ENCODE assay signal across 9 cellular contexts in genomic region chr1:161226320-161226711, GRCh38. TPM values are rescaled to one million over a fixed set of nuclear protein-coding genes. Genes with fewer than 3 reads are reported as not detected.
DNase-seq lines count a peak whose midpoint lies in the region; ATAC-seq, FAIRE-seq and TF ChIP-seq lines count a peak whose summit lies in the region.
"Had no signal": no experiment of that assay in that cellular context is flagged by ENCODE, and none has a peak within 500 bp of the region (broad histone marks: within the 10 kb centered on the region; RNA-seq: fewer than 3 reads in every experiment).

No MANE protein-coding gene starts in this region.

- peaks cover 35% of the 10 kb centered on the region for H3K4me1 Mint-ChIP-seq in activated T-cell treated with anti-CD3 and anti-CD28 coated beads, Interleukin-2, amount 50 U/mL, for 24 hours (ENCODE audit: low read depth)
- H3K4me1 Mint-ChIP-seq in activated naive CD8-positive, alpha-beta T cell treated with anti-CD3 and anti-CD28 coated beads, Interleukin-2, amount 50 U/mL, for 24 hours, result peaks cover 37% of the 10 kb centered on the region

- H3K27ac Mint-ChIP-seq in activated T-cell treated with anti-CD3 and anti-CD28 coated beads, Interleukin-2, amount 50 U/mL, for 24 hours, result peak overlapping the region; percentile 99
- H3K27ac Mint-ChIP-seq in activated naive CD8-positive, alpha-beta T cell treated with anti-CD3 and anti-CD28 coated beads, Interleukin-2, amount 50 U/mL, for 24 hours, result peak overlapping the region; percentile 97

- H3K9ac ChIP-seq in kidney (ENCODE audit: low read length in 2 of 2), result peak overlapping the region; percentile 80 to 86

- H3K4me3 ChIP-seq in kidney (ENCODE audit: low read length in 2 of 2) (peak overlapping the region; percentile 95 to 96), thoracic aorta (peak overlapping the region; percentile 79)

- DNase-seq in activated T-cell treated with anti-CD3 and anti-CD28 coated beads, Interleukin-2, amount 50 U/mL, for 24 hours, result peak; percentile 49
- DNase-seq in activated T-cell treated with anti-CD3 and anti-CD28 coated beads, Interleukin-2, amount 50 U/mL, for 1 hour, result no peak
- DNase-seq in activated naive CD8-positive, alpha-beta T cell treated with anti-CD3 and anti-CD28 coated beads, Interleukin-2, amount 50 U/mL, for 24 hours, result no peak
- no peak for DNase-seq in kidney
- no peak for DNase-seq in thoracic aorta (ENCODE audit: low spot score)
- DNase-seq in Kasumi-1 (lab: John Stamatoyannopoulos, UW), result no peak
- no peak for DNase-seq in DMS79 (lab: John Stamatoyannopoulos, UW)
- DNase-seq in SKM-1 (lab: John Stamatoyannopoulos, UW; ENCODE audit: unreplicated experiment), result no peak

- TF ChIP-seq CTCF in kidney (IDR thresholded peaks at IDR 0.05; ENCODE audit: borderline replicate concordance, extremely low read depth, insufficient read depth) (no peak), thoracic aorta (IDR thresholded peaks at IDR 0.05) (no peak)

- H3K9me3 Mint-ChIP-seq in activated T-cell treated with anti-CD3 and anti-CD28 coated beads, Interleukin-2, amount 50 U/mL, for 24 hours, result no peaks in the 10 kb centered on the region
- no peaks in the 10 kb centered on the region for H3K9me3 Mint-ChIP-seq in activated naive CD8-positive, alpha-beta T cell treated with anti-CD3 and anti-CD28 coated beads, Interleukin-2, amount 50 U/mL, for 24 hours

- no peaks in the 10 kb centered on the region for H3K9me3 ChIP-seq in kidney (ENCODE audit: control insufficient read depth in 1 of 2, low read length in 2 of 2)
- H3K9me3 ChIP-seq in thoracic aorta, result no peaks in the 10 kb centered on the region

- peaks cover 13 to 15% of the 10 kb centered on the region in 2 donors for H3K36me3 ChIP-seq in kidney (ENCODE audit: control insufficient read depth in 1 of 2, insufficient read depth in 2 of 2, low read length in 2 of 2)
- peaks cover 20% of the 10 kb centered on the region for H3K36me3 ChIP-seq in thoracic aorta

- peak overlapping the region; percentile 36 to 45 for H3K27ac ChIP-seq in kidney (ENCODE audit: low read depth in 2 of 2, low read length in 2 of 2)
- H3K27ac ChIP-seq in thoracic aorta, result peak overlapping the region in 1 of 2 donors; percentile 25

- no peaks in the 10 kb centered on the region for H3K27me3 Mint-ChIP-seq in activated T-cell treated with anti-CD3 and anti-CD28 coated beads, Interleukin-2, amount 50 U/mL, for 24 hours
- H3K27me3 Mint-ChIP-seq in activated naive CD8-positive, alpha-beta T cell treated with anti-CD3 and anti-CD28 coated beads, Interleukin-2, amount 50 U/mL, for 24 hours, result peaks cover 2% of the 10 kb centered on the region

- H3K4me3 Mint-ChIP-seq in activated T-cell treated with anti-CD3 and anti-CD28 coated beads, Interleukin-2, amount 50 U/mL, for 24 hours, result peak overlapping the region; percentile 98
- H3K4me3 Mint-ChIP-seq in activated naive CD8-positive, alpha-beta T cell treated with anti-CD3 and anti-CD28 coated beads, Interleukin-2, amount 50 U/mL, for 24 hours, result peak overlapping the region; percentile 98

- H3K4me1 ChIP-seq in kidney (ENCODE audit: control insufficient read depth in 1 of 2, insufficient read depth in 1 of 2, low read depth in 1 of 2, low read length in 2 of 2), result peaks cover 8 to 17% of the 10 kb centered on the region in 2 donors
- peaks cover 10 to 26% of the 10 kb centered on the region in 2 donors for H3K4me1 ChIP-seq in thoracic aorta (ENCODE audit: control insufficient read depth in 1 of 2, low read depth in 2 of 2)

- FAIRE-seq in kidney (lab: Jason Lieb, UNC), result no peak

- no peak for ATAC-seq in activated naive CD8-positive, alpha-beta T cell treated with anti-CD3 and anti-CD28 coated beads, Interleukin-2, amount 50 U/mL, for 24 hours
- no peak for ATAC-seq in thoracic aorta (ENCODE audit: insufficient number of reproducible peaks, low FRiP score, low read depth)

- H3K36me3 Mint-ChIP-seq in activated T-cell treated with anti-CD3 and anti-CD28 coated beads, Interleukin-2, amount 50 U/mL, for 24 hours (ENCODE audit: low read depth), result peaks cover 47% of the 10 kb centered on the region
- H3K36me3 Mint-ChIP-seq in activated naive CD8-positive, alpha-beta T cell treated with anti-CD3 and anti-CD28 coated beads, Interleukin-2, amount 50 U/mL, for 24 hours (ENCODE audit: low read depth), result peaks cover 18% of the 10 kb centered on the region

- H3K27me3 ChIP-seq in thoracic aorta (replicated peaks; ENCODE audit: insufficient read depth), result no peaks in the 10 kb centered on the region

- intact Hi-C loops in kidney (cut with DNase I), result no loop called here

RNA-seq across cellular contexts. Expression of gene TOMM40L, which starts 0.5 kb away (rescaled TPM):
- total RNA-seq in kidney, result 12.1 TPM
- polyA plus RNA-seq in kidney (ENCODE audit: insufficient read depth, low read depth, low replicate concordance), result 29.0 TPM
- 10 to 100 TPM; 12.8 to 13.4 TPM for total RNA-seq in thoracic aorta

RNA-seq across cellular contexts. Expression of gene APOA2, which starts 2.9 kb away (rescaled TPM):
- total RNA-seq in kidney (not detected), thoracic aorta (not detected)
- not detected for polyA plus RNA-seq in kidney (ENCODE audit: insufficient read depth, low read depth, low replicate concordance)
- total RNA-seq: dermis microvascular lymphatic vessel endothelial cell had no signal

RNA-seq across cellular contexts. Expression of gene FCER1G, which starts 11.2 kb away (rescaled TPM):
- 43.4 TPM for total RNA-seq in kidney
- 38.9 TPM for polyA plus RNA-seq in kidney (ENCODE audit: insufficient read depth, low read depth, low replicate concordance)
- total RNA-seq in thoracic aorta, result 100 to 1,000 TPM in 1 of 2 donors, 10 to 100 TPM in 1; 82.9 to 101 TPM

RNA-seq across cellular contexts. Expression of gene NR1I3, which starts 11.7 kb away (rescaled TPM):
- total RNA-seq in kidney (not detected), thoracic aorta (not detected)
- polyA plus RNA-seq in kidney (ENCODE audit: insufficient read depth, low read depth, low replicate concordance), result 19.6 TPM
- total RNA-seq: dermis microvascular lymphatic vessel endothelial cell had no signal

RNA-seq across cellular contexts. Expression of gene NDUFS2, which starts 24.1 kb away (rescaled TPM):
- total RNA-seq in kidney (92.7 TPM), thoracic aorta (10 to 100 TPM; 61.5 to 63.5 TPM)
- polyA plus RNA-seq in kidney (ENCODE audit: insufficient read depth, low read depth, low replicate concordance), result 197 TPM
